In genomic region chr10:80658068-80658467, GRCh38 we compare ENCODE assay signal across 28 cellular contexts.
"Had no signal": no experiment of that assay in that cellular context is flagged by ENCODE, and none has a peak within 500 bp of the region (broad histone marks: within the 10 kb centered on the region; RNA-seq: fewer than 3 reads in every experiment).

No MANE protein-coding gene starts in this region.

- FAIRE-seq: frontal cortex had no signal

- H3K9me3 ChIP-seq: adrenal gland, colonic mucosa had no signal

- H3K4me3 ChIP-seq: adrenal gland, breast epithelium, cardiac muscle cell, colonic mucosa, heart left ventricle had no signal

- H3K27ac ChIP-seq: adrenal gland, breast epithelium, cardiac muscle cell, colonic mucosa, heart left ventricle had no signal

- DNase-seq: activated CD4-positive, alpha-beta memory T cell treated with anti-CD3 and anti-CD28 coated beads for 36 hours; activated CD4-positive, alpha-beta T cell treated with anti-CD3 and anti-CD28 coated beads for 36 hours; activated CD4-positive, alpha-beta T cell treated with anti-CD3 and anti-CD28 coated beads, Interleukin-2, amount 10 ng/mL, durations not matched to agents 24 days and 14 days; activated CD4-positive, CD25-positive, alpha-beta regulatory T cell; activated CD4-positive, CD25-positive, alpha-beta regulatory T cell treated with anti-CD3 and anti-CD28 coated beads, Interleukin-2, amount 50 U/mL, for 72 hours; activated CD8-positive, alpha-beta memory T cell treated with anti-CD3 and anti-CD28 coated beads, Interleukin-2, amount 10 ng/mL, durations not matched to agents 7 days and 5 days; activated CD8-positive, alpha-beta memory T cell treated with anti-CD3 and anti-CD28 coated beads, Interleukin-2, amount 50 U/mL, for 4 hours; activated CD8-positive, alpha-beta T cell treated with anti-CD3 and anti-CD28 coated beads, Interleukin-2, amount 10 ng/mL, durations not matched to agents 7 days and 5 days; activated effector memory CD4-positive, alpha-beta T cell treated with anti-CD3 and anti-CD28 coated beads, Interleukin-2, amount 50 U/mL, for 16 hours; activated naive CD4-positive, alpha-beta T cell treated with anti-CD3 and anti-CD28 coated beads for 36 hours; activated naive CD8-positive, alpha-beta T cell treated with anti-CD3 and anti-CD28 coated beads for 36 hours; activated naive CD8-positive, alpha-beta T cell treated with anti-CD3 and anti-CD28 coated beads, Interleukin-2, amount 50 U/mL, for 24 hours; activated T-cell treated with anti-CD3 and anti-CD28 coated beads, Interleukin-2, amount 50 U/mL, for 1 hour; activated T-cell treated with anti-CD3 and anti-CD28 coated beads, Interleukin-2, amount 50 U/mL, for 48 hours; adrenal gland; amygdala; aorta; central memory CD4-positive, alpha-beta T cell; cerebellar nuclear complex; colonic mucosa; effector CD8-positive, alpha-beta T cell; foreskin fibroblast; heart left ventricle; T-helper 2 cell had no signal

- H3K27me3 ChIP-seq: adrenal gland, cardiac muscle cell, colonic mucosa, heart left ventricle had no signal

- ATAC-seq: activated CD4-positive, alpha-beta T cell treated with anti-CD3 and anti-CD28 coated beads for 36 hours; activated CD8-positive, alpha-beta memory T cell treated with anti-CD3 and anti-CD28 coated beads, Interleukin-2, amount 10 ng/mL, durations not matched to agents 7 days and 5 days; activated CD8-positive, alpha-beta T cell treated with anti-CD3 and anti-CD28 coated beads, Interleukin-2, amount 10 ng/mL, durations not matched to agents 7 days and 5 days; activated naive CD8-positive, alpha-beta T cell treated with anti-CD3 and anti-CD28 coated beads, Interleukin-2, amount 50 U/mL, for 24 hours; esophagus mucosa; heart left ventricle had no signal

- H3K4me1 ChIP-seq: colonic mucosa had no signal

- H3K36me3 ChIP-seq: adrenal gland, breast epithelium, cardiac muscle cell, colonic mucosa, heart left ventricle had no signal
